ENCODE assay signal across 8 cellular contexts in the genomic region with DNA sequence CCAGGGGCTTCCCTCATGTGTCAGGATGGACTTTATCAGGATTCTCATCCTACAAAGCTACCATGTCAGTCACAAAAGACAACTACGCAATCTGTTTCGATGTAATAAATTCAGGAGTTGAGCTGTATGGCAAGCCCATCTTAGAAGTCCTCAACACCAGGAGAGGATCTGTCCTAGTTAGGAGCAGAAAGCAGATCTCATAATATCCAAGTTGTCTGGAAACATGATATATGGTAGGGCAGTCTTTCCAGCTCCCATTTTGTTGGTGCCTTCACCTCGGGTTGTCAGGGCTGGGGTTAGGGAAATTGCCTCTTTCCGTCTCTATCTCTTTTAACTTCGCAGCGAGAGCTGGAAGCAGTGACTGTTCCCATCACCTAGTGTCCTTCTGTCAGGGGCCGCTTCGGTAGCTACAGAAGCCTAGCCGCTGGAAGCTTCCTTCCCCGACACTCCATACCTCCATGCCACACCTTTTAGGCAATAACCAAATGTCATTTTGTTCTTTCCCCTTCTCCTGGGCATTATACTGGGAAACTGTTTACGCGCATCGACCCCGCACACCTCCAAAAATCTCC. TPM values are rescaled to one million over a fixed set of nuclear protein-coding genes. Genes with fewer than 3 reads are reported as not detected.
DNase-seq lines count a peak whose midpoint lies in the region; ATAC-seq, FAIRE-seq and TF ChIP-seq lines count a peak whose summit lies in the region.

No MANE protein-coding gene starts in this region.

- H3K27me3 ChIP-seq in hepatocyte (peaks cover 66% of the 10 kb centered on the region), small intestine (ENCODE audit: control insufficient read depth in 2 of 2, insufficient read depth in 2 of 2, low read length in 2 of 2) (no peaks in the 10 kb centered on the region)

- TF ChIP-seq CTCF in hepatocyte (IDR thresholded peaks at IDR 0.05; ENCODE audit: poor library complexity) = no peak
- TF ChIP-seq CTCF in GM10248 (IDR thresholded peaks at IDR 0.05; ENCODE audit: control extremely low read depth, extremely low read depth, low read depth, missing control alignments) = no peak

- peaks cover 5 to 7% of the 10 kb centered on the region in 2 donors for H3K36me3 Mint-ChIP-seq in activated T-cell treated with anti-CD3 and anti-CD28 coated beads, Interleukin-2, amount 50 U/mL, for 72 hours (ENCODE audit: insufficient read depth in 2 of 2)
- H3K36me3 Mint-ChIP-seq in activated CD4-positive, alpha-beta memory T cell treated with anti-CD3 and anti-CD28 coated beads, Interleukin-2, amount 10 ng/mL, durations not matched to agents 7 days and 5 days (ENCODE audit: low read depth) = peaks cover 24% of the 10 kb centered on the region

- H3K27ac ChIP-seq in hepatocyte (no peak overlapping the region), small intestine (ENCODE audit: low read depth in 1 of 2, low read length in 1 of 2) (peak overlapping the region; percentile 47 to 73)

- H3K36me3 ChIP-seq in hepatocyte (replicated peaks; ENCODE audit: insufficient read depth, low read depth) (no peaks in the 10 kb centered on the region), small intestine (ENCODE audit: control insufficient read depth in 2 of 2, insufficient read depth in 2 of 2, low read length in 2 of 2) (no peaks in the 10 kb centered on the region)

- WGBS in hepatocyte (ENCODE audit: low lambda C conversion rate, missing lambda C conversion rate) = 18% methylated on average over 14 of the region's 14 CpGs
- WGBS in small intestine, 3 donors = 16 to 20% (median 19%) methylated on average over 14 of the region's 14 CpGs

- H3K4me3 ChIP-seq in hepatocyte (peak overlapping the region; percentile 87), small intestine (ENCODE audit: low read depth in 1 of 2, low read length in 2 of 2) (peak overlapping the region; percentile 69 to 96)

- ATAC-seq in activated T-cell treated with anti-CD3 and anti-CD28 coated beads, Interleukin-2, amount 50 U/mL, for 72 hours (replicated peaks in 1 of 2) = no peak

- no peaks in the 10 kb centered on the region for H3K9me2 ChIP-seq in hepatocyte (replicated peaks; ENCODE audit: insufficient read depth)

- peaks cover 77% of the 10 kb centered on the region for H3K4me1 Mint-ChIP-seq in activated T-cell treated with anti-CD3 and anti-CD28 coated beads, Interleukin-2, amount 50 U/mL, for 72 hours (ENCODE audit: low read depth)
- H3K4me1 Mint-ChIP-seq in activated CD4-positive, alpha-beta memory T cell treated with anti-CD3 and anti-CD28 coated beads, Interleukin-2, amount 10 ng/mL, durations not matched to agents 7 days and 5 days = peaks cover 34% of the 10 kb centered on the region

- peak overlapping the region; percentile 32 for H3K27ac Mint-ChIP-seq in activated T-cell treated with anti-CD3 and anti-CD28 coated beads, Interleukin-2, amount 50 U/mL, for 72 hours
- no peak overlapping the region for H3K27ac Mint-ChIP-seq in activated CD4-positive, alpha-beta memory T cell treated with anti-CD3 and anti-CD28 coated beads, Interleukin-2, amount 10 ng/mL, durations not matched to agents 7 days and 5 days

- no peak for DNase-seq in activated T-cell treated with anti-CD3 and anti-CD28 coated beads, Interleukin-2, amount 50 U/mL, for 72 hours
- DNase-seq in activated T-cell treated with anti-CD3 and anti-CD28 coated beads, Interleukin-2, amount 50 U/mL, for 48 hours = no peak
- no peak for DNase-seq in activated CD4-positive, alpha-beta memory T cell treated with anti-CD3 and anti-CD28 coated beads, Interleukin-2, amount 10 ng/mL, durations not matched to agents 7 days and 5 days
- DNase-seq in hepatocyte (ENCODE audit: low spot score) (no peak), small intestine (no peak), NCI-H187 (lab: John Stamatoyannopoulos, UW) (no peak), GM10248 (ENCODE audit: extremely low spot score) (no peak)
- no peak for DNase-seq in activated CD4-positive, CD25-positive, alpha-beta regulatory T cell (lab: John Stamatoyannopoulos, UW)

- H3K9me3 Mint-ChIP-seq in activated T-cell treated with anti-CD3 and anti-CD28 coated beads, Interleukin-2, amount 50 U/mL, for 72 hours = no peaks in the 10 kb centered on the region
- no peaks in the 10 kb centered on the region for H3K9me3 Mint-ChIP-seq in activated CD4-positive, alpha-beta memory T cell treated with anti-CD3 and anti-CD28 coated beads, Interleukin-2, amount 10 ng/mL, durations not matched to agents 7 days and 5 days

- H3K9me3 ChIP-seq in hepatocyte (ENCODE audit: low read depth) = no peaks in the 10 kb centered on the region
- no peaks in the 10 kb centered on the region for H3K9me3 ChIP-seq in small intestine (ENCODE audit: control insufficient read depth, low read depth)

- H3K4me1 ChIP-seq in hepatocyte (ENCODE audit: insufficient read depth) (peaks cover 16% of the 10 kb centered on the region), small intestine (ENCODE audit: control insufficient read depth in 2 of 2, insufficient read depth in 1 of 2, low read depth in 1 of 2, low read length in 1 of 2) (no peaks in the 10 kb centered on the region)

- peaks cover 30% of the 10 kb centered on the region for H4K20me1 ChIP-seq in hepatocyte (ENCODE audit: insufficient read depth, poor library complexity, severe bottlenecking)

- H3K4me2 ChIP-seq in hepatocyte = peak overlapping the region; percentile 97

- H2AFZ ChIP-seq in hepatocyte = peak overlapping the region; percentile 37

- CTCF ChIA-PET in activated CD4-positive, alpha-beta memory T cell treated with anti-CD3 and anti-CD28 coated beads, Interleukin-2, amount 10 ng/mL, durations not matched to agents 7 days and 5 days (lab: Charles Lee) = interaction anchor here (1.3 to 1.5 kb wide), 4 partner anchors 9 to 56 kb away, joined by 5 to 10 read pairs (median 6); no protein-coding TSS in a partner anchor
- CTCF ChIA-PET in GM10248 (lab: Yijun Ruan, JAX) = interaction anchor here (0.8 to 5.9 kb wide), 10 partner anchors 10 to 115 kb away, joined by 3 to 41 read pairs (median 4); no protein-coding TSS in a partner anchor

- H3K4me3 Mint-ChIP-seq in activated T-cell treated with anti-CD3 and anti-CD28 coated beads, Interleukin-2, amount 50 U/mL, for 72 hours = peak overlapping the region; percentile 91 to 93
- peak overlapping the region; percentile 78 for H3K4me3 Mint-ChIP-seq in activated CD4-positive, alpha-beta memory T cell treated with anti-CD3 and anti-CD28 coated beads, Interleukin-2, amount 10 ng/mL, durations not matched to agents 7 days and 5 days

- POLR2A ChIA-PET in activated CD4-positive, alpha-beta memory T cell treated with anti-CD3 and anti-CD28 coated beads, Interleukin-2, amount 10 ng/mL, durations not matched to agents 7 days and 5 days (lab: Charles Lee) = interaction anchor here (0.7 to 4.5 kb wide), 11 partner anchors 7 to 90 kb away, joined by 3 to 14 read pairs (median 4); no protein-coding TSS in a partner anchor
- POLR2A ChIA-PET in GM10248 (lab: Yijun Ruan, JAX) = interaction anchor here (0.9 kb wide), 1 partner anchor 34 kb away, joined by 3 read pairs; no protein-coding TSS in a partner anchor

- FAIRE-seq in small intestine (lab: Jason Lieb, UNC) = no peak

- peaks cover 41% of the 10 kb centered on the region for H3K79me2 ChIP-seq in hepatocyte

- H3K27me3 Mint-ChIP-seq in activated T-cell treated with anti-CD3 and anti-CD28 coated beads, Interleukin-2, amount 50 U/mL, for 72 hours (ENCODE audit: low read depth) = peaks cover 13% of the 10 kb centered on the region
- H3K27me3 Mint-ChIP-seq in activated CD4-positive, alpha-beta memory T cell treated with anti-CD3 and anti-CD28 coated beads, Interleukin-2, amount 10 ng/mL, durations not matched to agents 7 days and 5 days = peaks cover 13% of the 10 kb centered on the region

RNA-seq across cellular contexts. Expression of gene NIN, which starts 1.4 kb away (rescaled TPM):
- total RNA-seq in activated T-cell treated with anti-CD3 and anti-CD28 coated beads, Interleukin-2, amount 50 U/mL, for 72 hours = 10 to 100 TPM; 46.1 to 60.0 TPM
- 10 to 100 TPM; 50.3 to 56.5 TPM for total RNA-seq in activated CD4-positive, alpha-beta memory T cell treated with anti-CD3 and anti-CD28 coated beads, Interleukin-2, amount 10 ng/mL, durations not matched to agents 7 days and 5 days
- 9.9 and 11.6 TPM in 2 replicates for total RNA-seq in hepatocyte
- polyA plus RNA-seq in hepatocyte (4.2 and 7.3 TPM in 2 replicates), small intestine (1 to 10 TPM; 1.9 to 4.4 (median 3.1) TPM)

RNA-seq across cellular contexts. Expression of gene ABHD12B, which starts 42.3 kb away (rescaled TPM):
- total RNA-seq in activated T-cell treated with anti-CD3 and anti-CD28 coated beads, Interleukin-2, amount 50 U/mL, for 72 hours = not detected
- total RNA-seq in activated CD4-positive, alpha-beta memory T cell treated with anti-CD3 and anti-CD28 coated beads, Interleukin-2, amount 10 ng/mL, durations not matched to agents 7 days and 5 days = not detected
- total RNA-seq in hepatocyte = not detected in 2 replicates
- polyA plus RNA-seq in hepatocyte (not detected in 2 replicates), small intestine (under 1 TPM in 1 of 3 donors, not detected in 2; 0.07 TPM)
